In genomic region chr3:161369531-161369930, GRCh38 we compare ENCODE assay signal across 1 cellular context.
TF ChIP-seq lines count a peak whose summit lies in the region.

No MANE protein-coding gene starts in this region.

TF ChIP-seq in GM23338, 12 proteins besides CTCF, POLR2A, EP300 and RAD21 (continued from another document):
- TF ChIP-seq, protein P1, sequence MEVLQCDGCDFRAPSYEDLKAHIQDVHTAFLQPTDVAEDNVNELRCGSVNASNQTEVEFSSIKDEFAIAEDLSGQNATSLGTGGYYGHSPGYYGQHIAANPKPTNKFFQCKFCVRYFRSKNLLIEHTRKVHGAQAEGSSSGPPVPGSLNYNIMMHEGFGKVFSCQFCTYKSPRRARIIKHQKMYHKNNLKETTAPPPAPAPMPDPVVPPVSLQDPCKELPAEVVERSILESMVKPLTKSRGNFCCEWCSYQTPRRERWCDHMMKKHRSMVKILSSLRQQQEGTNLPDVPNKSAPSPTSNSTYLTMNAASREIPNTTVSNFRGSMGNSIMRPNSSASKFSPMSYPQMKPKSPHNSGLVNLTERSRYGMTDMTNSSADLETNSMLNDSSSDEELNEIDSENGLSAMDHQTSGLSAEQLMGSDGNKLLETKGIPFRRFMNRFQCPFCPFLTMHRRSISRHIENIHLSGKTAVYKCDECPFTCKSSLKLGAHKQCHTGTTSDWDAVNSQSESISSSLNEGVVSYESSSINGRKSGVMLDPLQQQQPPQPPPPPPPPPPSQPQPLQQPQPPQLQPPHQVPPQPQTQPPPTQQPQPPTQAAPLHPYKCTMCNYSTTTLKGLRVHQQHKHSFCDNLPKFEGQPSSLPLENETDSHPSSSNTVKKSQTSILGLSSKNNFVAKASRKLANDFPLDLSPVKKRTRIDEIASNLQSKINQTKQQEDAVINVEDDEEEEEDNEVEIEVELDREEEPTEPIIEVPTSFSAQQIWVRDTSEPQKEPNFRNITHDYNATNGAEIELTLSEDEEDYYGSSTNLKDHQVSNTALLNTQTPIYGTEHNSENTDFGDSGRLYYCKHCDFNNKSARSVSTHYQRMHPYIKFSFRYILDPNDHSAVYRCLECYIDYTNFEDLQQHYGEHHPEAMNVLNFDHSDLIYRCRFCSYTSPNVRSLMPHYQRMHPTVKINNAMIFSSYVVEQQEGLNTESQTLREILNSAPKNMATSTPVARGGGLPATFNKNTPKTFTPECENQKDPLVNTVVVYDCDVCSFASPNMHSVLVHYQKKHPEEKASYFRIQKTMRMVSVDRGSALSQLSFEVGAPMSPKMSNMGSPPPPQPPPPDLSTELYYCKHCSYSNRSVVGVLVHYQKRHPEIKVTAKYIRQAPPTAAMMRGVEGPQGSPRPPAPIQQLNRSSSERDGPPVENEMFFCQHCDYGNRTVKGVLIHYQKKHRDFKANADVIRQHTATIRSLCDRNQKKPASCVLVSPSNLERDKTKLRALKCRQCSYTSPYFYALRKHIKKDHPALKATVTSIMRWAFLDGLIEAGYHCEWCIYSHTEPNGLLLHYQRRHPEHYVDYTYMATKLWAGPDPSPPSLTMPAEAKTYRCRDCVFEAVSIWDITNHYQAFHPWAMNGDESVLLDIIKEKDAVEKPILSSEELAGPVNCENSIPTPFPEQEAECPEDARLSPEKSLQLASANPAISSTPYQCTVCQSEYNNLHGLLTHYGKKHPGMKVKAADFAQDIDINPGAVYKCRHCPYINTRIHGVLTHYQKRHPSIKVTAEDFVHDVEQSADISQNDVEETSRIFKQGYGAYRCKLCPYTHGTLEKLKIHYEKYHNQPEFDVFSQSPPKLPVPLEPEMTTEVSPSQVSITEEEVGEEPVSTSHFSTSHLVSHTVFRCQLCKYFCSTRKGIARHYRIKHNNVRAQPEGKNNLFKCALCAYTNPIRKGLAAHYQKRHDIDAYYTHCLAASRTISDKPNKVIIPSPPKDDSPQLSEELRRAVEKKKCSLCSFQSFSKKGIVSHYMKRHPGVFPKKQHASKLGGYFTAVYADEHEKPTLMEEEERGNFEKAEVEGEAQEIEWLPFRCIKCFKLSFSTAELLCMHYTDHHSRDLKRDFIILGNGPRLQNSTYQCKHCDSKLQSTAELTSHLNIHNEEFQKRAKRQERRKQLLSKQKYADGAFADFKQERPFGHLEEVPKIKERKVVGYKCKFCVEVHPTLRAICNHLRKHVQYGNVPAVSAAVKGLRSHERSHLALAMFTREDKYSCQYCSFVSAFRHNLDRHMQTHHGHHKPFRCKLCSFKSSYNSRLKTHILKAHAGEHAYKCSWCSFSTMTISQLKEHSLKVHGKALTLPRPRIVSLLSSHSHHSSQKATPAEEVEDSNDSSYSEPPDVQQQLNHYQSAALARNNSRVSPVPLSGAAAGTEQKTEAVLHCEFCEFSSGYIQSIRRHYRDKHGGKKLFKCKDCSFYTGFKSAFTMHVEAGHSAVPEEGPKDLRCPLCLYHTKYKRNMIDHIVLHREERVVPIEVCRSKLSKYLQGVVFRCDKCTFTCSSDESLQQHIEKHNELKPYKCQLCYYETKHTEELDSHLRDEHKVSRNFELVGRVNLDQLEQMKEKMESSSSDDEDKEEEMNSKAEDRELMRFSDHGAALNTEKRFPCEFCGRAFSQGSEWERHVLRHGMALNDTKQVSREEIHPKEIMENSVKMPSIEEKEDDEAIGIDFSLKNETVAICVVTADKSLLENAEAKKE (CRISPR knock-in tag; IDR thresholded peaks at IDR 0.05): no peak
- TF ChIP-seq ETS1 (IDR thresholded peaks at IDR 0.05) (no peak), EZH2 (IDR thresholded peaks at IDR 0.05; ENCODE audit: low read depth, unreplicated experiment) (no peak), CREB1 (CRISPR knock-in tag; IDR thresholded peaks at IDR 0.05; ENCODE audit: low read depth) (no peak), ZNF331 (CRISPR knock-in tag; IDR thresholded peaks at IDR 0.05; ENCODE audit: low read depth) (no peak), JUNB (IDR thresholded peaks at IDR 0.05; ENCODE audit: unreplicated experiment) (no peak)
